Comparison of ENCODE assay signal across 16 cellular contexts in genomic region chr1:111249960-111250359, GRCh38. TPM values are rescaled to one million over a fixed set of nuclear protein-coding genes. Genes with fewer than 3 reads are reported as not detected.
"Had no signal": no experiment of that assay in that cellular context is flagged by ENCODE, and none has a peak within 500 bp of the region (broad histone marks: within the 10 kb centered on the region; RNA-seq: fewer than 3 reads in every experiment).

No MANE protein-coding gene starts in this region.

- H3K4me3 ChIP-seq: adrenal gland, cardiac muscle cell, lower lobe of right lung, psoas muscle, sigmoid colon, spleen, stomach had no signal

- H3K27ac ChIP-seq: adrenal gland, cardiac muscle cell, lower lobe of right lung, psoas muscle, sigmoid colon, spleen, stomach, WERI-Rb-1 had no signal

- H3K36me3 ChIP-seq: adrenal gland, cardiac muscle cell, lower lobe of right lung, sigmoid colon, spleen, stomach, WERI-Rb-1 had no signal

- H3K27me3 ChIP-seq: adrenal gland, sigmoid colon, spleen, stomach had no signal

- DNase-seq: activated CD4-positive, alpha-beta memory T cell treated with anti-CD3 and anti-CD28 coated beads, Interleukin-2, amount 10 ng/mL, durations not matched to agents 7 days and 5 days; activated effector memory CD4-positive, alpha-beta T cell treated with anti-CD3 and anti-CD28 coated beads, Interleukin-2, amount 50 U/mL, for 16 hours; activated T-cell treated with anti-CD3 and anti-CD28 coated beads, Interleukin-2, amount 50 U/mL, for 4 hours; adrenal gland; immature natural killer cell; left cardiac atrium; lower lobe of right lung; naive B cell; psoas muscle; sigmoid colon; SK-N-SH; spleen; stomach; T-helper 1 cell; WERI-Rb-1 had no signal

- H3K9ac ChIP-seq: SK-N-SH had no signal

- H3K9me3 ChIP-seq: adrenal gland, lower lobe of right lung, psoas muscle, sigmoid colon, SK-N-SH, spleen, stomach had no signal

- H3K4me1 ChIP-seq: adrenal gland, lower lobe of right lung, psoas muscle, sigmoid colon, stomach had no signal

- H3K4me2 ChIP-seq: SK-N-SH had no signal

RNA-seq across cellular contexts. Expression of gene CHIA, which starts 40.7 kb away (rescaled TPM):
- polyA plus RNA-seq: cardiac muscle cell, immature natural killer cell, sigmoid colon, SK-N-SH had no signal
